Comparison of ENCODE assay signal across 24 cellular contexts in the genomic region with DNA sequence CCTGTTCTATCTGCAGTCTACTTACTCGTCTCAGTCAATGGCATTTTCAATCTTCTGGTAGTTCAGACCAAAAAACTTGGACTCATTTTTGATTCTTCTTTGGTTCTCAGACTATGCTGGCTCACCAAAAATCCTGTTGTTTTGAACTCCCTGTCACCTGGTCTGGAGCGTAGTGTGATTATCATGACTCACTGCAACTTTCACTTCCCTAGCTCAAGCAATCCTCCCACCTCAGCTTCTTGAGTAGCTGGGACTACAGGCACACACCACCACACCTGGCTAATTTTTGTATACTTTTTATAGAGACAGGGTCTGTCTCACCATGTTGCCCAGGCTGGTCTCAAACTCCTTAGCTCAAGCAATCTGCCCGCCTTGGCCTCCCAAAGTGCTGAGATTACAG.
"Had no signal": no experiment of that assay in that cellular context is flagged by ENCODE, and none has a peak within 500 bp of the region (broad histone marks: within the 10 kb centered on the region; RNA-seq: fewer than 3 reads in every experiment).

No MANE protein-coding gene starts in this region.

- H3K27ac ChIP-seq: epithelial cell of prostate, left lung, lower lobe of right lung, right lobe of liver, testis, transverse colon had no signal

- H3K27ac Mint-ChIP-seq: activated CD4-positive, alpha-beta T cell treated with anti-CD3 and anti-CD28 coated beads for 36 hours; activated CD8-positive, alpha-beta memory T cell treated with anti-CD3 and anti-CD28 coated beads, Interleukin-2, amount 10 ng/mL, durations not matched to agents 7 days and 5 days; activated CD8-positive, alpha-beta T cell treated with anti-CD3 and anti-CD28 coated beads, Interleukin-2, amount 10 ng/mL, durations not matched to agents 7 days and 5 days; activated naive CD4-positive, alpha-beta T cell treated with anti-CD3 and anti-CD28 coated beads, Interleukin-2, amount 50 U/mL, for 24 hours; activated naive CD8-positive, alpha-beta T cell treated with anti-CD3 and anti-CD28 coated beads, Interleukin-2, amount 50 U/mL, for 24 hours; activated T-helper 2 cell treated with anti-CD3 and anti-CD28 coated beads, Interferon-gamma antibody, Interleukin-2, Interleukin-4, amounts not matched to agents 10 μg/mL and 5 μg/mL and 100 μg/mL, durations not matched to agents 14 hours and 24 hours and 36 hours; natural killer cell treated with Interleukin-12 subunit alpha and Interleukin-12 subunit beta and Interleukin-15 and Interleukin-18, amount 100 ng/mL, for 72 hours; progenitor cell of endocrine pancreas had no signal

- H3K4me1 Mint-ChIP-seq: activated CD4-positive, alpha-beta T cell treated with anti-CD3 and anti-CD28 coated beads for 36 hours; activated CD8-positive, alpha-beta memory T cell treated with anti-CD3 and anti-CD28 coated beads, Interleukin-2, amount 10 ng/mL, durations not matched to agents 7 days and 5 days; activated naive CD4-positive, alpha-beta T cell treated with anti-CD3 and anti-CD28 coated beads, Interleukin-2, amount 50 U/mL, for 24 hours; activated naive CD8-positive, alpha-beta T cell treated with anti-CD3 and anti-CD28 coated beads, Interleukin-2, amount 50 U/mL, for 24 hours had no signal

- H3K4me1 ChIP-seq: left lung, lower lobe of right lung, right lobe of liver, testis, transverse colon had no signal

- H3K27me3 Mint-ChIP-seq: activated CD4-positive, alpha-beta T cell treated with anti-CD3 and anti-CD28 coated beads for 36 hours; activated CD8-positive, alpha-beta memory T cell treated with anti-CD3 and anti-CD28 coated beads, Interleukin-2, amount 10 ng/mL, durations not matched to agents 7 days and 5 days; activated naive CD4-positive, alpha-beta T cell treated with anti-CD3 and anti-CD28 coated beads, Interleukin-2, amount 50 U/mL, for 24 hours; activated naive CD8-positive, alpha-beta T cell treated with anti-CD3 and anti-CD28 coated beads, Interleukin-2, amount 50 U/mL, for 24 hours; natural killer cell treated with Interleukin-12 subunit alpha and Interleukin-12 subunit beta and Interleukin-15 and Interleukin-18, amount 100 ng/mL, for 72 hours; progenitor cell of endocrine pancreas had no signal

- H3K36me3 ChIP-seq: left lung, lower lobe of right lung, right lobe of liver, transverse colon had no signal

- H3K9me3 ChIP-seq: left lung, lower lobe of right lung, right lobe of liver, testis, transverse colon had no signal

- H3K4me3 ChIP-seq: left lung, lower lobe of right lung, right lobe of liver, testis, transverse colon had no signal

- H3K36me3 Mint-ChIP-seq: activated CD8-positive, alpha-beta memory T cell treated with anti-CD3 and anti-CD28 coated beads, Interleukin-2, amount 10 ng/mL, durations not matched to agents 7 days and 5 days; activated naive CD4-positive, alpha-beta T cell treated with anti-CD3 and anti-CD28 coated beads, Interleukin-2, amount 50 U/mL, for 24 hours had no signal

- DNase-seq: activated CD4-positive, alpha-beta T cell treated with anti-CD3 and anti-CD28 coated beads for 36 hours; activated CD4-positive, CD25-positive, alpha-beta regulatory T cell; activated CD8-positive, alpha-beta memory T cell treated with anti-CD3 and anti-CD28 coated beads, Interleukin-2, amount 10 ng/mL, durations not matched to agents 7 days and 5 days; activated CD8-positive, alpha-beta T cell treated with anti-CD3 and anti-CD28 coated beads, Interleukin-2, amount 10 ng/mL, durations not matched to agents 7 days and 5 days; activated naive CD8-positive, alpha-beta T cell treated with anti-CD3 and anti-CD28 coated beads, Interleukin-2, amount 50 U/mL, for 24 hours; activated T-cell treated with anti-CD3 and anti-CD28 coated beads, Interleukin-2, amount 50 U/mL, for 48 hours; amygdala; central memory CD4-positive, alpha-beta T cell; dermis blood vessel endothelial cell; effector CD4-positive, alpha-beta T cell; left lung; lower lobe of right lung; mesenchymal stem cell; right lobe of liver; stimulated activated CD4-positive, alpha-beta T cell treated with anti-CD3 and anti-CD28 coated beads, Interleukin-4, amount 100 ng/mL, for 1 hour; stimulated activated naive CD8-positive, alpha-beta T cell treated with anti-CD3 and anti-CD28 coated beads, Interleukin-15, Interleukin-2, amounts not matched to agents 100 U/mL and 50 U/mL, for 24 hours; testis; transverse colon had no signal

- ATAC-seq: activated CD4-positive, alpha-beta T cell treated with anti-CD3 and anti-CD28 coated beads for 36 hours; activated CD8-positive, alpha-beta memory T cell treated with anti-CD3 and anti-CD28 coated beads, Interleukin-2, amount 10 ng/mL, durations not matched to agents 7 days and 5 days; activated CD8-positive, alpha-beta T cell treated with anti-CD3 and anti-CD28 coated beads, Interleukin-2, amount 10 ng/mL, durations not matched to agents 7 days and 5 days; activated naive CD8-positive, alpha-beta T cell treated with anti-CD3 and anti-CD28 coated beads, Interleukin-2, amount 50 U/mL, for 24 hours; left lung; lower lobe of right lung; natural killer cell treated with Interleukin-12 subunit alpha and Interleukin-12 subunit beta and Interleukin-15 and Interleukin-18, amount 100 ng/mL, for 72 hours; right lobe of liver; stimulated activated naive CD8-positive, alpha-beta T cell treated with anti-CD3 and anti-CD28 coated beads, Interleukin-15, Interleukin-2, amounts not matched to agents 100 U/mL and 50 U/mL, for 24 hours had no signal

- H3K4me3 Mint-ChIP-seq: activated CD4-positive, alpha-beta T cell treated with anti-CD3 and anti-CD28 coated beads for 36 hours; activated CD8-positive, alpha-beta memory T cell treated with anti-CD3 and anti-CD28 coated beads, Interleukin-2, amount 10 ng/mL, durations not matched to agents 7 days and 5 days; activated CD8-positive, alpha-beta T cell treated with anti-CD3 and anti-CD28 coated beads, Interleukin-2, amount 10 ng/mL, durations not matched to agents 7 days and 5 days; activated naive CD4-positive, alpha-beta T cell treated with anti-CD3 and anti-CD28 coated beads, Interleukin-2, amount 50 U/mL, for 24 hours; activated naive CD8-positive, alpha-beta T cell treated with anti-CD3 and anti-CD28 coated beads, Interleukin-2, amount 50 U/mL, for 24 hours; natural killer cell treated with Interleukin-12 subunit alpha and Interleukin-12 subunit beta and Interleukin-15 and Interleukin-18, amount 100 ng/mL, for 72 hours had no signal

- H3K27me3 ChIP-seq: left lung, right lobe of liver, testis, transverse colon had no signal

- FAIRE-seq: frontal cortex had no signal
